Comparison of ENCODE assay signal across 1 cellular context in genomic region chr11:9265211-9266131, GRCh38.
TF ChIP-seq lines count a peak whose summit lies in the region.

Gene DENND5A (minus strand): TSS chr11:9265350. CDS start chr11:9265069, 281 bp downstream.

TF ChIP-seq in H1, 55 proteins besides CTCF, POLR2A, EP300 and RAD21 (continued from another document):
- TF ChIP-seq ATF2 (IDR thresholded peaks at IDR 0.05; ENCODE audit: low read length) (peak; percentile 92; the same call in 1 of the 2 replicates), E2F6 (IDR thresholded peaks at IDR 0.05) (peak; percentile 24)
